Comparison of ENCODE assay signal across 1 cellular context in the genomic region with DNA sequence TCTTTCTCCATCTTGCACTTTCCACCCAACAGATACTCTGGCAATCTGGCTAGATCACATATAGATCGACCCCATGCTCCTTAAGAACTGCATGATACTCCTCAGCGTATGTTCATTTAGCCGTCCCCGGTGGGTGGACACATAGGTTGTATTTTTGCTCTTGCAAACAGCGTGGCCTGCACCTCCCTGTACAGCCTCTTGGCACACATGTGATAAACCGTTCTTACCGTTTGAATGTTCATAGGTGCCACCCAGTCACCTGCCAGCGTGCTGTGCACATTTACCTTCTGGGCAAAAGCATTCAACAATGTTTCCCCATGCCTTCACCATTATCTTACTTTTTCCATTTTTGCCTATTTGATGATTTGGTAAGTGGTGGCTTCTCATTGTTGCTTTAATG.
TF ChIP-seq lines count a peak whose summit lies in the region.

No MANE protein-coding gene starts in this region.

TF ChIP-seq in HCT116, 20 proteins besides CTCF, POLR2A, EP300 and RAD21:
- TF ChIP-seq, protein P1, sequence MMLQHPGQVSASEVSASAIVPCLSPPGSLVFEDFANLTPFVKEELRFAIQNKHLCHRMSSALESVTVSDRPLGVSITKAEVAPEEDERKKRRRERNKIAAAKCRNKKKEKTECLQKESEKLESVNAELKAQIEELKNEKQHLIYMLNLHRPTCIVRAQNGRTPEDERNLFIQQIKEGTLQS (IDR thresholded peaks at IDR 0.05): no peak
- TF ChIP-seq ELF1 (IDR thresholded peaks at IDR 0.05; ENCODE audit: borderline replicate concordance, low read depth) (no peak), CBX3 (IDR thresholded peaks at IDR 0.05; ENCODE audit: low read depth) (no peak), SRF (IDR thresholded peaks at IDR 0.05; ENCODE audit: low read depth) (no peak), CEBPB (IDR thresholded peaks at IDR 0.05; ENCODE audit: low read depth) (no peak), YY1 (IDR thresholded peaks at IDR 0.05; ENCODE audit: extremely low read depth, insufficient replicate concordance, low read depth, low read length) (no peak), EGR1 (IDR thresholded peaks at IDR 0.05; ENCODE audit: low read depth) (no peak), EZH2 (IDR thresholded peaks at IDR 0.05) (no peak), TCF7L2 (IDR thresholded peaks at IDR 0.05; ENCODE audit: borderline replicate concordance, extremely low read depth, insufficient read depth, insufficient read length) (no peak), FOSL1 (IDR thresholded peaks at IDR 0.05; ENCODE audit: low read depth) (no peak), JUND (IDR thresholded peaks at IDR 0.05) (no peak), SP1 (IDR thresholded peaks at IDR 0.05; ENCODE audit: low read depth) (no peak), ZFX (IDR thresholded peaks at IDR 0.05) (no peak), POLR2AphosphoS5 (IDR thresholded peaks at IDR 0.05; ENCODE audit: low read depth, low read length) (no peak), EZH2phosphoT487 (IDR thresholded peaks at IDR 0.05; ENCODE audit: borderline replicate concordance) (no peak), REST (IDR thresholded peaks at IDR 0.05; ENCODE audit: low read depth) (no peak)
- TF ChIP-seq, protein P2, sequence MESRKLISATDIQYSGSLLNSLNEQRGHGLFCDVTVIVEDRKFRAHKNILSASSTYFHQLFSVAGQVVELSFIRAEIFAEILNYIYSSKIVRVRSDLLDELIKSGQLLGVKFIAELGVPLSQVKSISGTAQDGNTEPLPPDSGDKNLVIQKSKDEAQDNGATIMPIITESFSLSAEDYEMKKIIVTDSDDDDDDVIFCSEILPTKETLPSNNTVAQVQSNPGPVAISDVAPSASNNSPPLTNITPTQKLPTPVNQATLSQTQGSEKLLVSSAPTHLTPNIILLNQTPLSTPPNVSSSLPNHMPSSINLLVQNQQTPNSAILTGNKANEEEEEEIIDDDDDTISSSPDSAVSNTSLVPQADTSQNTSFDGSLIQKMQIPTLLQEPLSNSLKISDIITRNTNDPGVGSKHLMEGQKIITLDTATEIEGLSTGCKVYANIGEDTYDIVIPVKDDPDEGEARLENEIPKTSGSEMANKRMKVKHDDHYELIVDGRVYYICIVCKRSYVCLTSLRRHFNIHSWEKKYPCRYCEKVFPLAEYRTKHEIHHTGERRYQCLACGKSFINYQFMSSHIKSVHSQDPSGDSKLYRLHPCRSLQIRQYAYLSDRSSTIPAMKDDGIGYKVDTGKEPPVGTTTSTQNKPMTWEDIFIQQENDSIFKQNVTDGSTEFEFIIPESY (IDR thresholded peaks at IDR 0.05; ENCODE audit: extremely low read depth, insufficient replicate concordance, low read length): no peak
- TF ChIP-seq, protein P3, sequence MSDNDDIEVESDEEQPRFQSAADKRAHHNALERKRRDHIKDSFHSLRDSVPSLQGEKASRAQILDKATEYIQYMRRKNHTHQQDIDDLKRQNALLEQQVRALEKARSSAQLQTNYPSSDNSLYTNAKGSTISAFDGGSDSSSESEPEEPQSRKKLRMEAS (IDR thresholded peaks at IDR 0.05): no peak
